In the genomic region with DNA sequence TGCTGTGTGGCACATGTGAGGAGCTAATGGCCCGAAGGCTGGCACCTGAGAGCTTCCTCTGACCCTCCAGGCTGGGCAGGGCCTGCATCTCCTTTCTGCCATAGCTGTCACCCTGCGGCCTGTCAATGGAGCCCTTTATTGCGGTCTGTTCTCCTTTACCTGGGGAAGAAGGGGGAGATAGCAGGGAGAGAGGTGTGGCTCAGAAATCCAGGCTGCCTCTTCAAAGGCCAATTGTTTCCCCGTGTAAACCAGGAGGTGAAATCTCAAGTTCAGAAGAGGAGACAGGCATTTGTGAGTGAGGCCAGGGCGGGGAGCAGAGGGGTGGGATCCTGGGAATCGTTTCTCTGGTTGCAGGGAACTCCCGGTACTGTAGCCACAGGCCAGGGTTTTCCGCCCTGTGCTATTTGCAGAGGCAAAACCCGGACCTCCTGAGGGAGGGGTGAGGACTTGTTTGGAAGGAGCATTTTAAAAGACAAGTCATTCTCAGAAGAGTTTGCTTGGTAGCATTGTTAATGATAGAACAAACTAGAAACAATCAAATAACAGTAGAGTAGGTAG, we compare ENCODE assay signal across 33 cellular contexts. TPM values are rescaled to one million over a fixed set of nuclear protein-coding genes. Genes with fewer than 3 reads are reported as not detected.
A peak's percentile ranks its signal among the peaks of the same experiment; 100 is the strongest.
DNase-seq lines count a peak whose midpoint lies in the region; FAIRE-seq and TF ChIP-seq lines count a peak whose summit lies in the region.
"Had no signal": no experiment of that assay in that cellular context is flagged by ENCODE, and none has a peak within 500 bp of the region (broad histone marks: within the 10 kb centered on the region; RNA-seq: fewer than 3 reads in every experiment).

No MANE protein-coding gene starts in this region.

- H3K4me3 ChIP-seq in HL-60 (replicated peaks; ENCODE audit: insufficient read depth, low read length) = no peak overlapping the region
- H3K4me3 ChIP-seq in keratinocyte (ENCODE audit: control insufficient read depth in 2 of 3, extremely low read depth in 1 of 3, insufficient read depth in 2 of 3, low read depth in 1 of 3, low read length in 3 of 3) = no peak overlapping the region
- H3K4me3 ChIP-seq in sigmoid colon = no peak overlapping the region
- H3K4me3 ChIP-seq: ascending aorta, gastrocnemius medialis, pancreas, right atrium auricular region had no signal

- no peaks in the 10 kb centered on the region for H3K9me3 Mint-ChIP-seq in activated CD4-positive, alpha-beta memory T cell treated with anti-CD3 and anti-CD28 coated beads, Interleukin-2, amount 10 ng/mL, durations not matched to agents 7 days and 5 days

- TF ChIP-seq EP300 in sigmoid colon (IDR thresholded peaks at IDR 0.05) = no peak

- intact Hi-C loops in sigmoid colon (cut with DNase I) = loop anchor here (5.0 kb wide), 1 partner anchor 104 kb away; no protein-coding TSS in a partner anchor

- H3K36me3 Mint-ChIP-seq in activated CD4-positive, alpha-beta memory T cell treated with anti-CD3 and anti-CD28 coated beads, Interleukin-2, amount 10 ng/mL, durations not matched to agents 7 days and 5 days (ENCODE audit: low read depth) = peaks cover 57% of the 10 kb centered on the region

- FAIRE-seq in keratinocyte (lab: Jason Lieb, UNC) = no peak
- FAIRE-seq: endometrium, GM18507, pancreas had no signal

- no peaks in the 10 kb centered on the region for H3K36me3 ChIP-seq in keratinocyte (ENCODE audit: control insufficient read depth in 2 of 2, extremely low read depth in 1 of 2, insufficient read depth in 2 of 2, low read length in 2 of 2)
- peaks cover 0 to 6% (median 0%) of the 10 kb centered on the region in 4 donors for H3K36me3 ChIP-seq in sigmoid colon
- H3K36me3 ChIP-seq: pancreas, right atrium auricular region had no signal

- H4K20me1 ChIP-seq in keratinocyte (ENCODE audit: control insufficient read depth, extremely low read depth, insufficient read depth, low read length) = no peaks in the 10 kb centered on the region

- POLR2A ChIA-PET in RWPE1 (lab: Yijun Ruan, JAX; ENCODE audit: low non-redundant PET) = no interaction called here
- POLR2A ChIA-PET in activated CD4-positive, alpha-beta memory T cell treated with anti-CD3 and anti-CD28 coated beads, Interleukin-2, amount 10 ng/mL, durations not matched to agents 7 days and 5 days (lab: Charles Lee) = no interaction called here

- no peaks in the 10 kb centered on the region for H3K27me3 Mint-ChIP-seq in activated CD4-positive, alpha-beta memory T cell treated with anti-CD3 and anti-CD28 coated beads, Interleukin-2, amount 10 ng/mL, durations not matched to agents 7 days and 5 days
- H3K27me3 Mint-ChIP-seq: activated naive CD8-positive, alpha-beta T cell treated with anti-CD3 and anti-CD28 coated beads for 36 hours; naive thymus-derived CD8-positive, alpha-beta T cell; type B pancreatic cell had no signal

- no peaks in the 10 kb centered on the region for H3K9me3 ChIP-seq in keratinocyte (ENCODE audit: control insufficient read depth, low read depth, low read length)
- H3K9me3 ChIP-seq in sigmoid colon = no peaks in the 10 kb centered on the region
- H3K9me3 ChIP-seq: ascending aorta, gastrocnemius medialis, pancreas, right atrium auricular region had no signal

- H3K4me3 Mint-ChIP-seq in activated CD4-positive, alpha-beta memory T cell treated with anti-CD3 and anti-CD28 coated beads, Interleukin-2, amount 10 ng/mL, durations not matched to agents 7 days and 5 days = no peak overlapping the region
- H3K4me3 Mint-ChIP-seq: activated naive CD8-positive, alpha-beta T cell treated with anti-CD3 and anti-CD28 coated beads for 36 hours; mesothelial cell of epicardium; naive thymus-derived CD8-positive, alpha-beta T cell; type B pancreatic cell had no signal

- H3K4me1 Mint-ChIP-seq in activated CD4-positive, alpha-beta memory T cell treated with anti-CD3 and anti-CD28 coated beads, Interleukin-2, amount 10 ng/mL, durations not matched to agents 7 days and 5 days = peaks cover 26% of the 10 kb centered on the region

- H2AFZ ChIP-seq in keratinocyte (ENCODE audit: control insufficient read depth, low read length) = peak overlapping the region; percentile 32

- no peaks in the 10 kb centered on the region for H3K9me1 ChIP-seq in keratinocyte (ENCODE audit: control insufficient read depth, extremely low read depth, insufficient read depth, low read length)

- H3K79me2 ChIP-seq in keratinocyte (ENCODE audit: control insufficient read depth, insufficient read depth, low read length) = no peaks in the 10 kb centered on the region

- no peak for DNase-seq in HL-60 (ENCODE audit: low read depth in 1 of 2, low spot score in 1 of 2)
- DNase-seq in RWPE1 (ENCODE audit: low spot score) = no peak
- no peak for DNase-seq in keratinocyte (ENCODE audit: low read depth, low spot score)
- peak; percentile 22 for DNase-seq in sigmoid colon
- DNase-seq in NCI-H345 treated with DMSO at 0.1 percent for 48 hours (lab: John Stamatoyannopoulos, UW; ENCODE audit: unreplicated experiment) = no peak
- no peak for DNase-seq in NCI-H226
- no peak for DNase-seq in activated CD4-positive, alpha-beta memory T cell treated with anti-CD3 and anti-CD28 coated beads, Interleukin-2, amount 10 ng/mL, durations not matched to agents 7 days and 5 days
- DNase-seq: activated CD4-positive, alpha-beta T cell treated with anti-CD3 and anti-CD28 coated beads, Interleukin-2, amount 50 U/mL, for 4 hours; activated CD4-positive, CD25-positive, alpha-beta regulatory T cell; activated CD8-positive, alpha-beta memory T cell treated with anti-CD3 and anti-CD28 coated beads, Interleukin-2, amount 50 U/mL, for 48 hours; activated naive CD8-positive, alpha-beta T cell treated with anti-CD3 and anti-CD28 coated beads for 36 hours; COR-L47; cortex of kidney; DND-41; gastrocnemius medialis; HCEC 1CT; hippocampal formation; KG1; left ventricle myocardium superior; naive thymus-derived CD8-positive, alpha-beta T cell; NCI-H1436 treated with DMSO at 0.1 percent for 48 hours; NCI-H2107; NCI-H510A; stimulated activated CD4-positive, alpha-beta T cell treated with anti-CD3 and anti-CD28 coated beads, Interleukin-12 subunit alpha, Interleukin-12 subunit beta, amount 100 ng/mL, for 4 hours; stimulated activated CD4-positive, alpha-beta T cell treated with anti-CD3 and anti-CD28 coated beads, Interleukin-4, amount 100 ng/mL, for 1 hour had no signal

- peaks cover 32% of the 10 kb centered on the region for H3K4me1 ChIP-seq in keratinocyte (ENCODE audit: control insufficient read depth, extremely low read depth, insufficient read depth, low read length)
- peaks cover 0 to 20% (median 19%) of the 10 kb centered on the region in 4 donors for H3K4me1 ChIP-seq in sigmoid colon

- 18 to 66% methylated on average over 9 of the region's 9 CpGs for WGBS in sigmoid colon, 2 donors

- no peak for TF ChIP-seq CTCF in HL-60 (IDR thresholded peaks at IDR 0.05; ENCODE audit: insufficient read depth, low read length)
- no peak for TF ChIP-seq CTCF in RWPE1 (conservative IDR thresholded peaks at IDR 0.05; ENCODE audit: low read depth)
- TF ChIP-seq CTCF in keratinocyte (optimal IDR thresholded peaks at IDR 0.05 in 1 of 3, IDR thresholded peaks at IDR 0.05 in 1 of 3, conservative IDR thresholded peaks at IDR 0.05 in 1 of 3; ENCODE audit: extremely low read depth in 1 of 3, insufficient read depth in 2 of 3, low read length in 3 of 3) = no peak
- TF ChIP-seq CTCF in sigmoid colon (IDR thresholded peaks at IDR 0.05) = no peak

- CTCF ChIA-PET in RWPE1 (lab: Yijun Ruan, JAX) = interaction anchor here (0.5 to 1.3 kb wide), 3 partner anchors 81 to 168 kb away, joined by 4 to 6 read pairs (median 5); no protein-coding TSS in a partner anchor
- CTCF ChIA-PET in activated CD4-positive, alpha-beta memory T cell treated with anti-CD3 and anti-CD28 coated beads, Interleukin-2, amount 10 ng/mL, durations not matched to agents 7 days and 5 days (lab: Charles Lee) = interaction anchor here (4.0 kb wide), 1 partner anchor 168 kb away, joined by 57 read pairs; no protein-coding TSS in a partner anchor

- dilution Hi-C loops in keratinocyte (cut with MboI; ENCODE audit: extremely low pct_ligation_motif_present, low sequenced_read_pairs) = no loop called here

- no peaks in the 10 kb centered on the region for H3K27me3 ChIP-seq in HL-60 (ENCODE audit: insufficient read depth, poor library complexity, severe bottlenecking)
- no peaks in the 10 kb centered on the region for H3K27me3 ChIP-seq in keratinocyte (ENCODE audit: control insufficient read depth, extremely low read depth, insufficient read depth, low read length)
- no peaks in the 10 kb centered on the region for H3K27me3 ChIP-seq in sigmoid colon
- H3K27me3 ChIP-seq: ascending aorta, gastrocnemius medialis, pancreas, right atrium auricular region had no signal

- H3K9ac ChIP-seq in keratinocyte (ENCODE audit: control insufficient read depth, extremely low read depth, insufficient read depth, low read length) = no peak overlapping the region

- no peak for TF ChIP-seq POLR2A in sigmoid colon (IDR thresholded peaks at IDR 0.05)

- H3K27ac ChIP-seq in HL-60 (replicated peaks) (peak overlapping the region; percentile 81), RWPE1 (peak overlapping the region; percentile 48), keratinocyte (ENCODE audit: control insufficient read depth, insufficient read depth, low read length) (peak overlapping the region; percentile 25), sigmoid colon (no peak overlapping the region)
- H3K27ac ChIP-seq: ascending aorta, gastrocnemius medialis, pancreas, right atrium auricular region had no signal

- H3K27ac Mint-ChIP-seq in activated CD4-positive, alpha-beta memory T cell treated with anti-CD3 and anti-CD28 coated beads, Interleukin-2, amount 10 ng/mL, durations not matched to agents 7 days and 5 days = no peak overlapping the region
- H3K27ac Mint-ChIP-seq: activated naive CD8-positive, alpha-beta T cell treated with anti-CD3 and anti-CD28 coated beads for 36 hours; activated T-helper 2 cell treated with anti-CD3 and anti-CD28 coated beads, Interferon-gamma antibody, Interleukin-2, Interleukin-4, amounts not matched to agents 10 μg/mL and 5 μg/mL and 100 μg/mL, durations not matched to agents 14 hours and 24 hours and 36 hours; mesothelial cell of epicardium; type B pancreatic cell had no signal

- peak overlapping the region; percentile 7 for H3K4me2 ChIP-seq in keratinocyte (ENCODE audit: control insufficient read depth, extremely low read depth, insufficient read depth, low read depth, low read length)

RNA-seq across cellular contexts. Expression of gene DCPS, which starts 9.1 kb away (rescaled TPM):
- polyA plus RNA-seq in keratinocyte (21.9 to 50.1 TPM (median 31.3 TPM) in 3 replicates), sigmoid colon (10 to 100 TPM in 2 of 3 donors, 1 to 10 TPM in 1; 9.0 to 30.0 (median 15.0) TPM)
- polyA plus RNA-seq in keratinocyte (2011; ENCODE audit: low read depth) = 7.5 TPM
- polyA plus RNA-seq in keratinocyte (2011; cell fraction: cytosol; rRNA removed) = 30.3 and 36.2 TPM in 2 replicates
- polyA plus RNA-seq in keratinocyte (2011; cell fraction: nucleus; rRNA removed) = 19.7 and 23.6 TPM in 2 replicates
- polyA plus RNA-seq in keratinocyte (2012; ENCODE audit: low replicate concordance) = 16.2 and 37.3 TPM in 2 replicates
- polyA minus RNA-seq in keratinocyte = 17.2 to 41.4 TPM (median 22.7 TPM) in 3 replicates
- polyA minus RNA-seq in keratinocyte (2011; cell fraction: cytosol; rRNA and poly(A)+ RNA removed) = 20.1 TPM
- polyA minus RNA-seq in keratinocyte (2011; cell fraction: nucleus; rRNA and poly(A)+ RNA removed) = 6.3 and 7.8 TPM in 2 replicates
- 1 to 10 TPM; 7.6 to 10.0 (median 9.3) TPM for total RNA-seq in sigmoid colon
- 10 to 100 TPM; 34.5 to 35.8 TPM for total RNA-seq in activated CD4-positive, alpha-beta memory T cell treated with anti-CD3 and anti-CD28 coated beads, Interleukin-2, amount 10 ng/mL, durations not matched to agents 7 days and 5 days

RNA-seq across cellular contexts. Expression of gene TIRAP, which starts 30.1 kb away (rescaled TPM):
- polyA plus RNA-seq in keratinocyte (2.9 to 5.2 TPM (median 3.2 TPM) in 3 replicates), sigmoid colon (10 to 100 TPM in 2 of 3 donors, 1 to 10 TPM in 1; 4.2 to 11.4 (median 10.9) TPM)
- polyA plus RNA-seq in keratinocyte (2011; ENCODE audit: low read depth) = 0.89 TPM
- polyA plus RNA-seq in keratinocyte (2011; cell fraction: cytosol; rRNA removed) = 3.0 and 4.4 TPM in 2 replicates
- 4.8 and 6.8 TPM in 2 replicates for polyA plus RNA-seq in keratinocyte (2011; cell fraction: nucleus; rRNA removed)
- 2.1 and 5.7 TPM in 2 replicates for polyA plus RNA-seq in keratinocyte (2012; ENCODE audit: low replicate concordance)
- 5.8 to 7.0 TPM (median 6.4 TPM) in 3 replicates for polyA minus RNA-seq in keratinocyte
- polyA minus RNA-seq in keratinocyte (2011; cell fraction: cytosol; rRNA and poly(A)+ RNA removed) = 3.6 TPM
- 3.6 and 4.7 TPM in 2 replicates for polyA minus RNA-seq in keratinocyte (2011; cell fraction: nucleus; rRNA and poly(A)+ RNA removed)
- total RNA-seq in sigmoid colon = 10 to 100 TPM in 1 of 4 donors, 1 to 10 TPM in 3; 6.9 to 11.5 (median 8.1) TPM
- total RNA-seq in activated CD4-positive, alpha-beta memory T cell treated with anti-CD3 and anti-CD28 coated beads, Interleukin-2, amount 10 ng/mL, durations not matched to agents 7 days and 5 days = 10 to 100 TPM; 14.2 to 17.0 TPM

RNA-seq across cellular contexts. Expression of gene ST3GAL4, which starts 42.5 kb away (rescaled TPM):
- polyA plus RNA-seq in keratinocyte = 23.2 to 38.9 TPM (median 24.6 TPM) in 3 replicates
- 4.4 TPM for polyA plus RNA-seq in keratinocyte (2011; ENCODE audit: low read depth)
- polyA plus RNA-seq in keratinocyte (2011; cell fraction: cytosol; rRNA removed) = 28.3 and 29.2 TPM in 2 replicates
- polyA plus RNA-seq in keratinocyte (2011; cell fraction: nucleus; rRNA removed) = 17.5 and 18.9 TPM in 2 replicates
- polyA plus RNA-seq in keratinocyte (2012; ENCODE audit: low replicate concordance) = 11.6 and 27.8 TPM in 2 replicates
- 11.4 to 49.8 TPM (median 17.7 TPM) in 3 replicates for polyA minus RNA-seq in keratinocyte
- polyA minus RNA-seq in keratinocyte (2011; cell fraction: cytosol; rRNA and poly(A)+ RNA removed) = 13.0 TPM
- polyA minus RNA-seq in keratinocyte (2011; cell fraction: nucleus; rRNA and poly(A)+ RNA removed) = 5.6 and 9.4 TPM in 2 replicates
- 10 to 100 TPM; 43.1 to 69.2 (median 45.5) TPM for total RNA-seq in sigmoid colon
- 100 to 1,000 TPM; 211 to 336 (median 268) TPM for polyA plus RNA-seq in sigmoid colon
- 1 to 10 TPM; 7.4 to 8.5 TPM for total RNA-seq in activated CD4-positive, alpha-beta memory T cell treated with anti-CD3 and anti-CD28 coated beads, Interleukin-2, amount 10 ng/mL, durations not matched to agents 7 days and 5 days

RNA-seq across cellular contexts. Expression of gene FOXRED1, which starts 44.0 kb away (rescaled TPM):
- polyA plus RNA-seq in keratinocyte (16.4 to 23.1 TPM (median 20.8 TPM) in 3 replicates), sigmoid colon (10 to 100 TPM; 10.8 to 36.5 (median 24.7) TPM)
- 2.9 TPM for polyA plus RNA-seq in keratinocyte (2011; ENCODE audit: low read depth)
- 13.8 and 17.1 TPM in 2 replicates for polyA plus RNA-seq in keratinocyte (2011; cell fraction: cytosol; rRNA removed)
- 26.8 and 32.9 TPM in 2 replicates for polyA plus RNA-seq in keratinocyte (2011; cell fraction: nucleus; rRNA removed)
- 7.0 and 16.8 TPM in 2 replicates for polyA plus RNA-seq in keratinocyte (2012; ENCODE audit: low replicate concordance)
- 12.3 to 17.1 TPM (median 16.7 TPM) in 3 replicates for polyA minus RNA-seq in keratinocyte
- 11.5 TPM for polyA minus RNA-seq in keratinocyte (2011; cell fraction: cytosol; rRNA and poly(A)+ RNA removed)
- polyA minus RNA-seq in keratinocyte (2011; cell fraction: nucleus; rRNA and poly(A)+ RNA removed) = 7.9 and 12.3 TPM in 2 replicates
- total RNA-seq in sigmoid colon = 10 to 100 TPM; 14.5 to 46.0 (median 15.3) TPM
- total RNA-seq in activated CD4-positive, alpha-beta memory T cell treated with anti-CD3 and anti-CD28 coated beads, Interleukin-2, amount 10 ng/mL, durations not matched to agents 7 days and 5 days = 10 to 100 TPM; 34.4 to 36.4 TPM

RNA-seq across cellular contexts. Expression of gene SRPRA, which starts 44.3 kb away (rescaled TPM):
- polyA plus RNA-seq in keratinocyte = 50.7 to 96.1 TPM (median 56.0 TPM) in 3 replicates
- polyA plus RNA-seq in keratinocyte (2011; ENCODE audit: low read depth) = 188 TPM
- polyA plus RNA-seq in keratinocyte (2011; cell fraction: cytosol; rRNA removed) = 40.5 and 46.1 TPM in 2 replicates
- polyA plus RNA-seq in keratinocyte (2011; cell fraction: nucleus; rRNA removed) = 157 and 166 TPM in 2 replicates
- polyA plus RNA-seq in keratinocyte (2012; ENCODE audit: low replicate concordance) = 56.9 and 78.2 TPM in 2 replicates
- 84.7 to 115 TPM (median 86.0 TPM) in 3 replicates for polyA minus RNA-seq in keratinocyte
- 42.2 TPM for polyA minus RNA-seq in keratinocyte (2011; cell fraction: cytosol; rRNA and poly(A)+ RNA removed)
- 83.0 and 115 TPM in 2 replicates for polyA minus RNA-seq in keratinocyte (2011; cell fraction: nucleus; rRNA and poly(A)+ RNA removed)
- total RNA-seq in sigmoid colon = 10 to 100 TPM; 51.0 to 66.5 (median 57.2) TPM
- 10 to 100 TPM in 2 of 3 donors, 1 to 10 TPM in 1; 7.8 to 62.1 (median 15.7) TPM for polyA plus RNA-seq in sigmoid colon
- total RNA-seq in activated CD4-positive, alpha-beta memory T cell treated with anti-CD3 and anti-CD28 coated beads, Interleukin-2, amount 10 ng/mL, durations not matched to agents 7 days and 5 days = 100 to 1,000 TPM; 121 to 125 TPM

Comparison
In these comparisons a context has a peak if more than half of its experiments do, and no peak if none do; other contexts are left out.
1. H3K27ac ChIP-seq: peak in HL-60 (single experiment), RWPE1 (single experiment) and keratinocyte (single experiment); none in sigmoid colon (0 of 4).
2. RNA of gene ST3GAL4, which starts 42.5 kb away (total RNA-seq): 43.1 to 69.2 TPM in sigmoid colon; 7.4 to 8.5 TPM in activated CD4-positive, alpha-beta memory T cell treated with anti-CD3 and anti-CD28 coated beads, Interleukin-2, amount 10 ng/mL, durations not matched to agents 7 days and 5 days; every median in the first group is over 4 times any median in the second.